In genomic region chr1:1306661-1307260, GRCh38 we compare ENCODE assay signal across 8 cellular contexts. TPM values are rescaled to one million over a fixed set of nuclear protein-coding genes. Genes with fewer than 3 reads are reported as not detected.
DNase-seq lines count a peak whose midpoint lies in the region; ATAC-seq, FAIRE-seq and TF ChIP-seq lines count a peak whose summit lies in the region.

No MANE protein-coding gene starts in this region.

- H3K9me3 ChIP-seq in HUES64 (ENCODE audit: insufficient read depth, low read depth, low read length) (no peaks in the 10 kb centered on the region), muscle layer of colon (ENCODE audit: low read length) (no peaks in the 10 kb centered on the region)

- H3K4me3 ChIP-seq in AG04449 (ENCODE audit: low read depth, low read length) (peak overlapping the region; percentile 68), HUES64 (ENCODE audit: low read length) (peak overlapping the region; percentile 77), bronchial epithelial cell (ENCODE audit: low read depth, low read length) (peak overlapping the region; percentile 75), muscle layer of colon (ENCODE audit: low read depth in 1 of 2, low read length in 2 of 2) (peak overlapping the region; percentile 85 to 98)

- no peaks in the 10 kb centered on the region; the same call in 1 of the 2 replicates for H3K27me3 ChIP-seq in HUES64 (ENCODE audit: insufficient read depth, low read length)
- no peaks in the 10 kb centered on the region for H3K27me3 ChIP-seq in bronchial epithelial cell (ENCODE audit: control insufficient read depth, insufficient read depth, low read length)
- no peaks in the 10 kb centered on the region for H3K27me3 ChIP-seq in muscle layer of colon (ENCODE audit: control insufficient read depth in 1 of 2, insufficient read depth in 2 of 2, low read length in 2 of 2)

- CTCF ChIA-PET in AG04449 (lab: Yijun Ruan, JAX), result interaction anchor here (0.9 kb wide), 1 partner anchor 184 kb away, joined by 3 read pairs; no protein-coding TSS in a partner anchor

- FAIRE-seq in bronchial epithelial cell (lab: Jason Lieb, UNC), result peak; percentile 97

- H3K9ac ChIP-seq in HUES64 (ENCODE audit: low read depth, low read length) (peak overlapping the region; percentile 74; the same call in 1 of the 2 replicates), muscle layer of colon (ENCODE audit: low read length) (peak overlapping the region; percentile 4)

- H3K4me1 ChIP-seq in HUES64 (ENCODE audit: insufficient read depth, low read length) (peaks cover 23% of the 10 kb centered on the region), muscle layer of colon (ENCODE audit: insufficient read depth, low read length) (peaks cover 26% of the 10 kb centered on the region)

- POLR2A ChIA-PET in AG04449 (lab: Yijun Ruan, JAX), result no interaction called here

- H3K36me3 ChIP-seq in HUES64 (ENCODE audit: insufficient read depth, low read length), result peaks cover 19% of the 10 kb centered on the region
- peaks cover 14% of the 10 kb centered on the region for H3K36me3 ChIP-seq in bronchial epithelial cell (ENCODE audit: control insufficient read depth, insufficient read depth, low read length)
- peaks cover 15% of the 10 kb centered on the region for H3K36me3 ChIP-seq in muscle layer of colon (ENCODE audit: insufficient read depth, low read length)

- no peak for ATAC-seq in GM19023 (IDR thresholded peaks at IDR 0.05; ENCODE audit: unreplicated experiment)

- 67% methylated on average over 27 of the region's 27 CpGs for WGBS in HUES64

- DNase-seq in AG04449 (ENCODE audit: low read depth, low spot score) (no peak), bronchial epithelial cell (ENCODE audit: low read depth) (peak; percentile 41), NCI-H1105 treated with DMSO at 0.1 percent for 48 hours (lab: John Stamatoyannopoulos, UW) (no peak)
- no peak for DNase-seq in activated CD4-positive, alpha-beta T cell treated with anti-CD3 and anti-CD28 coated beads for 4 hours
- DNase-seq in stimulated activated CD4-positive, alpha-beta T cell treated with anti-CD3 and anti-CD28 coated beads, Interleukin-2, amount 100 ng/mL, for 24 hours, result no peak

- H3K27ac ChIP-seq in HUES64 (ENCODE audit: low read depth, low read length) (no peak overlapping the region), muscle layer of colon (ENCODE audit: low read depth, low read length) (peak overlapping the region; percentile 92)

- TF ChIP-seq CTCF in AG04449 (IDR thresholded peaks at IDR 0.05; ENCODE audit: insufficient read depth, low read length, missing control alignments) (no peak), bronchial epithelial cell (IDR thresholded peaks at IDR 0.05; ENCODE audit: insufficient read depth, low read length, severe bottlenecking) (no peak)

RNA-seq across cellular contexts. Expression of gene ACAP3, which starts 1.0 kb away (rescaled TPM):
- 16.2 TPM for polyA plus RNA-seq in HUES64 (2013, experiment 1 of 2)
- 18.1 TPM for polyA plus RNA-seq in HUES64 (2013, experiment 2 of 2)
- 34.0 and 36.4 TPM in 2 replicates for total RNA-seq in bronchial epithelial cell

RNA-seq across cellular contexts. Expression of gene PUSL1, which starts 1.6 kb away (rescaled TPM):
- polyA plus RNA-seq in HUES64 (2013, experiment 1 of 2), result 26.3 TPM
- 26.3 TPM for polyA plus RNA-seq in HUES64 (2013, experiment 2 of 2)
- total RNA-seq in bronchial epithelial cell, result 15.6 and 20.8 TPM in 2 replicates

RNA-seq across cellular contexts. Expression of gene INTS11, which starts 17.7 kb away (rescaled TPM):
- polyA plus RNA-seq in HUES64 (2013, experiment 1 of 2), result 74.1 TPM
- 76.3 TPM for polyA plus RNA-seq in HUES64 (2013, experiment 2 of 2)
- total RNA-seq in bronchial epithelial cell, result 64.9 and 66.3 TPM in 2 replicates

RNA-seq across cellular contexts. Expression of gene CPTP, which starts 17.8 kb away (rescaled TPM):
- 10.1 TPM for polyA plus RNA-seq in HUES64 (2013, experiment 1 of 2)
- polyA plus RNA-seq in HUES64 (2013, experiment 2 of 2), result 10.2 TPM
- 10.8 and 20.2 TPM in 2 replicates for total RNA-seq in bronchial epithelial cell

RNA-seq across cellular contexts. Expression of gene TAS1R3, which starts 24.3 kb away (rescaled TPM):
- polyA plus RNA-seq in HUES64 (2013, experiment 1 of 2), result 0.10 TPM
- 0.13 TPM for polyA plus RNA-seq in HUES64 (2013, experiment 2 of 2)
- 0.26 and 0.38 TPM in 2 replicates for total RNA-seq in bronchial epithelial cell
